In genomic region chr7:148729984-148730733, GRCh38 we compare ENCODE assay signal across 16 cellular contexts. TPM values are rescaled to one million over a fixed set of nuclear protein-coding genes. Genes with fewer than 3 reads are reported as not detected.
DNase-seq lines count a peak whose midpoint lies in the region; ATAC-seq and TF ChIP-seq lines count a peak whose summit lies in the region.
"Had no signal": no experiment of that assay in that cellular context is flagged by ENCODE, and none has a peak within 500 bp of the region (broad histone marks: within the 10 kb centered on the region; RNA-seq: fewer than 3 reads in every experiment).

No MANE protein-coding gene starts in this region.

- H3K4me1 ChIP-seq in psoas muscle, result peaks cover 72% of the 10 kb centered on the region

- peaks cover 0 to 27% of the 10 kb centered on the region in 2 donors for H3K36me3 ChIP-seq in psoas muscle (ENCODE audit: insufficient read depth in 1 of 2, low read depth in 1 of 2)

- TF ChIP-seq CTCF in psoas muscle (IDR thresholded peaks at IDR 0.05), result no peak

- peak overlapping the region; percentile 1 for H3K27ac ChIP-seq in psoas muscle
- H3K27ac ChIP-seq: BLaER1, KMS-11 had no signal

- H3K4me3 ChIP-seq in psoas muscle, result no peak overlapping the region
- H3K4me3 ChIP-seq: BLaER1 had no signal

- 44 to 63% (median 49%) methylated on average over 12 of the region's 12 CpGs for WGBS in psoas muscle, 3 donors

- no peaks in the 10 kb centered on the region for H3K9me3 ChIP-seq in psoas muscle
- H3K9me3 ChIP-seq: BLaER1 had no signal

- H3K27me3 ChIP-seq in psoas muscle (ENCODE audit: insufficient read depth in 3 of 3, low read length in 2 of 3), result no peaks in the 10 kb centered on the region
- H3K27me3 ChIP-seq: BLaER1 had no signal

- intact Hi-C loops in psoas muscle (cut with DNase I), result no loop called here

- ATAC-seq in SK-N-SH treated with all-trans-retinoic acid at 6 μM for 48 hours (peak; percentile 20; the same call in 1 of the 3 replicates), psoas muscle (peak; percentile 31 to 46 (median 39)), GM19328 (IDR thresholded peaks at IDR 0.05; ENCODE audit: unreplicated experiment) (no peak)
- ATAC-seq: sciatic nerve had no signal

- DNase-seq in ELR (ENCODE audit: low read depth), result peak; percentile 80
- peak; percentile 72 for DNase-seq in fibroblast of gingiva (ENCODE audit: low read depth)
- DNase-seq in psoas muscle, result no peak
- DNase-seq in middle frontal gyrus (ENCODE audit: extremely low spot score, low spot score), result no peak
- no peak for DNase-seq in NOMO-1 treated with dmso at 0.1 percent for 144 hours (lab: John Stamatoyannopoulos, UW; ENCODE audit: unreplicated experiment)
- DNase-seq: central memory CD4-positive, alpha-beta T cell; NCI-H1105 treated with DMSO at 0.1 percent for 48 hours; NCI-H526 treated with DMSO at 0.1 percent for 48 hours; occipital lobe; stimulated activated CD4-positive, alpha-beta T cell treated with anti-CD3 and anti-CD28 coated beads, Interleukin-1b, Interleukin-23, amount 100 ng/mL, for 48 hours; T1000 had no signal

TF ChIP-seq in SK-N-SH treated with all-trans-retinoic acid at 6 μM for 48 hours, 23 proteins besides CTCF, POLR2A, EP300 and RAD21:
- TF ChIP-seq OSR1 (CRISPR knock-in tag; IDR thresholded peaks at IDR 0.05) (no peak), BACH2 (CRISPR knock-in tag; IDR thresholded peaks at IDR 0.05; ENCODE audit: borderline replicate concordance) (no peak), ZNF70 (CRISPR knock-in tag; IDR thresholded peaks at IDR 0.05) (no peak), TOX (CRISPR knock-in tag; IDR thresholded peaks at IDR 0.05; ENCODE audit: borderline replicate concordance) (no peak), CSRNP3 (CRISPR knock-in tag; IDR thresholded peaks at IDR 0.05) (no peak), ZFP30 (CRISPR knock-in tag; IDR thresholded peaks at IDR 0.05) (no peak), ARNTL (CRISPR knock-in tag; IDR thresholded peaks at IDR 0.05; ENCODE audit: borderline replicate concordance, low read depth) (no peak), ZC3H10 (CRISPR knock-in tag; IDR thresholded peaks at IDR 0.05) (no peak), CSDC2 (CRISPR knock-in tag; IDR thresholded peaks at IDR 0.05) (no peak), ZNF565 (CRISPR knock-in tag; conservative IDR thresholded peaks at IDR 0.05; ENCODE audit: low read depth) (no peak), PATZ1 (CRISPR knock-in tag; IDR thresholded peaks at IDR 0.05; ENCODE audit: borderline replicate concordance) (no peak), TSHZ2 (CRISPR knock-in tag; IDR thresholded peaks at IDR 0.05) (no peak), PPARA (CRISPR knock-in tag; IDR thresholded peaks at IDR 0.05; ENCODE audit: borderline replicate concordance) (no peak), ESRRG (CRISPR knock-in tag; IDR thresholded peaks at IDR 0.05) (no peak), ZFP3 (CRISPR knock-in tag; IDR thresholded peaks at IDR 0.05) (no peak), SNAI2 (CRISPR knock-in tag; IDR thresholded peaks at IDR 0.05) (no peak), ZNF8 (CRISPR knock-in tag; IDR thresholded peaks at IDR 0.05) (no peak), ISL1 (CRISPR knock-in tag; IDR thresholded peaks at IDR 0.05) (no peak)
TF ChIP-seq in SK-N-SH treated with all-trans-retinoic acid at 6 μM for 48 hours: peak in this region for 0.

RNA-seq across cellular contexts. Expression of gene CUL1, which starts 31.5 kb away (rescaled TPM):
- 10 to 100 TPM; 65.1 to 97.1 (median 88.8) TPM for total RNA-seq in psoas muscle
- 100 to 1,000 TPM in 1 of 3 donors, 10 to 100 TPM in 2; 66.3 to 149 (median 76.8) TPM for polyA plus RNA-seq in psoas muscle

Comparison
In these comparisons a context has a peak if more than half of its experiments do, and no peak if none do; other contexts are left out.
1. DNase-seq: peak in ELR (single experiment) and fibroblast of gingiva (single experiment); none in psoas muscle (0 of 2), middle frontal gyrus (single experiment) and NOMO-1 treated with dmso at 0.1 percent for 144 hours (single experiment).